ENCODE assay signal across 1 cellular context in genomic region chr19:55258828-55259539, GRCh38.
TF ChIP-seq lines count a peak whose summit lies in the region.

Gene PPP6R1 (minus strand): TSS chr19:55259017. CDS start chr19:55247103, 11,914 bp downstream.

TF ChIP-seq in HepG2, 621 proteins besides CTCF, POLR2A, EP300 and RAD21 (continued from another document and continues in another):
- TF ChIP-seq, protein P1, sequence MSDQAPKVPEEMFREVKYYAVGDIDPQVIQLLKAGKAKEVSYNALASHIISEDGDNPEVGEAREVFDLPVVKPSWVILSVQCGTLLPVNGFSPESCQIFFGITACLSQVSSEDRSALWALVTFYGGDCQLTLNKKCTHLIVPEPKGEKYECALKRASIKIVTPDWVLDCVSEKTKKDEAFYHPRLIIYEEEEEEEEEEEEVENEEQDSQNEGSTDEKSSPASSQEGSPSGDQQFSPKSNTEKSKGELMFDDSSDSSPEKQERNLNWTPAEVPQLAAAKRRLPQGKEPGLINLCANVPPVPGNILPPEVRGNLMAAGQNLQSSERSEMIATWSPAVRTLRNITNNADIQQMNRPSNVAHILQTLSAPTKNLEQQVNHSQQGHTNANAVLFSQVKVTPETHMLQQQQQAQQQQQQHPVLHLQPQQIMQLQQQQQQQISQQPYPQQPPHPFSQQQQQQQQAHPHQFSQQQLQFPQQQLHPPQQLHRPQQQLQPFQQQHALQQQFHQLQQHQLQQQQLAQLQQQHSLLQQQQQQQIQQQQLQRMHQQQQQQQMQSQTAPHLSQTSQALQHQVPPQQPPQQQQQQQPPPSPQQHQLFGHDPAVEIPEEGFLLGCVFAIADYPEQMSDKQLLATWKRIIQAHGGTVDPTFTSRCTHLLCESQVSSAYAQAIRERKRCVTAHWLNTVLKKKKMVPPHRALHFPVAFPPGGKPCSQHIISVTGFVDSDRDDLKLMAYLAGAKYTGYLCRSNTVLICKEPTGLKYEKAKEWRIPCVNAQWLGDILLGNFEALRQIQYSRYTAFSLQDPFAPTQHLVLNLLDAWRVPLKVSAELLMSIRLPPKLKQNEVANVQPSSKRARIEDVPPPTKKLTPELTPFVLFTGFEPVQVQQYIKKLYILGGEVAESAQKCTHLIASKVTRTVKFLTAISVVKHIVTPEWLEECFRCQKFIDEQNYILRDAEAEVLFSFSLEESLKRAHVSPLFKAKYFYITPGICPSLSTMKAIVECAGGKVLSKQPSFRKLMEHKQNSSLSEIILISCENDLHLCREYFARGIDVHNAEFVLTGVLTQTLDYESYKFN (CRISPR knock-in tag; conservative IDR thresholded peaks at IDR 0.05) = peak; percentile 86
- TF ChIP-seq RAD51 (IDR thresholded peaks at IDR 0.05; ENCODE audit: borderline replicate concordance) = no peak
- peak; percentile 99 for TF ChIP-seq ZGPAT (CRISPR knock-in tag; IDR thresholded peaks at IDR 0.05)
- peak; percentile 76 for TF ChIP-seq ZNF232 (CRISPR knock-in tag; IDR thresholded peaks at IDR 0.05; ENCODE audit: borderline replicate concordance)
- TF ChIP-seq NCOR1 (IDR thresholded peaks at IDR 0.05; ENCODE audit: borderline replicate concordance, low read length) = no peak
- TF ChIP-seq POLR2G (IDR thresholded peaks at IDR 0.05; ENCODE audit: low read depth, low read length) = peak; percentile 93
- no peak; the same call in 1 of the 2 replicates for TF ChIP-seq KLF9 (CRISPR knock-in tag; IDR thresholded peaks at IDR 0.05; ENCODE audit: low read depth)
- peak; percentile 97 for TF ChIP-seq ZNF350 (CRISPR knock-in tag; IDR thresholded peaks at IDR 0.05; ENCODE audit: borderline replicate concordance, low read depth)
- no peak for TF ChIP-seq ZNF598 (CRISPR knock-in tag; IDR thresholded peaks at IDR 0.05; ENCODE audit: borderline replicate concordance)
- TF ChIP-seq ZNF143 (CRISPR knock-in tag; IDR thresholded peaks at IDR 0.05) = peak; percentile 84
- peak; percentile 79; the same call in 1 of the 2 replicates for TF ChIP-seq SP140L (CRISPR knock-in tag; IDR thresholded peaks at IDR 0.05; ENCODE audit: borderline replicate concordance)
- no peak for TF ChIP-seq ZSCAN22 (CRISPR knock-in tag; IDR thresholded peaks at IDR 0.05)
- 0 out of 2 replicates have a peak, but pooled peaks have one; percentile 51 for TF ChIP-seq CAMTA2 (CRISPR knock-in tag; IDR thresholded peaks at IDR 0.05; ENCODE audit: borderline replicate concordance)
- TF ChIP-seq, protein P2, sequence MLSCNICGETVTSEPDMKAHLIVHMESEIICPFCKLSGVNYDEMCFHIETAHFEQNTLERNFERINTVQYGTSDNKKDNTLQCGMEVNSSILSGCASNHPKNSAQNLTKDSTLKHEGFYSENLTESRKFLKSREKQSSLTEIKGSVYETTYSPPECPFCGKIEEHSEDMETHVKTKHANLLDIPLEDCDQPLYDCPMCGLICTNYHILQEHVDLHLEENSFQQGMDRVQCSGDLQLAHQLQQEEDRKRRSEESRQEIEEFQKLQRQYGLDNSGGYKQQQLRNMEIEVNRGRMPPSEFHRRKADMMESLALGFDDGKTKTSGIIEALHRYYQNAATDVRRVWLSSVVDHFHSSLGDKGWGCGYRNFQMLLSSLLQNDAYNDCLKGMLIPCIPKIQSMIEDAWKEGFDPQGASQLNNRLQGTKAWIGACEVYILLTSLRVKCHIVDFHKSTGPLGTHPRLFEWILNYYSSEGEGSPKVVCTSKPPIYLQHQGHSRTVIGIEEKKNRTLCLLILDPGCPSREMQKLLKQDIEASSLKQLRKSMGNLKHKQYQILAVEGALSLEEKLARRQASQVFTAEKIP (CRISPR knock-in tag; IDR thresholded peaks at IDR 0.05; ENCODE audit: borderline replicate concordance) = no peak
- peak; percentile 91; the same call in 1 of the 2 replicates for TF ChIP-seq MTF2 (CRISPR knock-in tag; IDR thresholded peaks at IDR 0.05; ENCODE audit: borderline replicate concordance)
- TF ChIP-seq BORCS8-MEF2B (CRISPR knock-in tag; IDR thresholded peaks at IDR 0.05) = peak; percentile 89
- TF ChIP-seq, protein P3, sequence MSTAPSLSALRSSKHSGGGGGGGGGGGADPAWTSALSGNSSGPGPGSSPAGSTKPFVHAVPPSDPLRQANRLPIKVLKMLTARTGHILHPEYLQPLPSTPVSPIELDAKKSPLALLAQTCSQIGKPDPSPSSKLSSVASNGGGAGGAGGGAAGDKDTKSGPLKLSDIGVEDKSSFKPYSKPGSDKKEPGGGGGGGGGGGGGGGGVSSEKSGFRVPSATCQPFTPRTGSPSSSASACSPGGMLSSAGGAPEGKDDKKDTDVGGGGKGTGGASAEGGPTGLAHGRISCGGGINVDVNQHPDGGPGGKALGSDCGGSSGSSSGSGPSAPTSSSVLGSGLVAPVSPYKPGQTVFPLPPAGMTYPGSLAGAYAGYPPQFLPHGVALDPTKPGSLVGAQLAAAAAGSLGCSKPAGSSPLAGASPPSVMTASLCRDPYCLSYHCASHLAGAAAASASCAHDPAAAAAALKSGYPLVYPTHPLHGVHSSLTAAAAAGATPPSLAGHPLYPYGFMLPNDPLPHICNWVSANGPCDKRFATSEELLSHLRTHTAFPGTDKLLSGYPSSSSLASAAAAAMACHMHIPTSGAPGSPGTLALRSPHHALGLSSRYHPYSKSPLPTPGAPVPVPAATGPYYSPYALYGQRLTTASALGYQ (CRISPR knock-in tag; IDR thresholded peaks at IDR 0.05) = peak; percentile 71
- TF ChIP-seq BCL6 (CRISPR knock-in tag; IDR thresholded peaks at IDR 0.05) = peak; percentile 58
- TF ChIP-seq LCORL (IDR thresholded peaks at IDR 0.05) = no peak
- TF ChIP-seq LCORL (CRISPR knock-in tag; IDR thresholded peaks at IDR 0.05) = peak; percentile 87
- 0 out of 2 replicates have a peak, but pooled peaks have one; percentile 31 for TF ChIP-seq ZNF569 (CRISPR knock-in tag; IDR thresholded peaks at IDR 0.05; ENCODE audit: borderline replicate concordance)
- TF ChIP-seq SKIL (CRISPR knock-in tag; IDR thresholded peaks at IDR 0.05; ENCODE audit: borderline replicate concordance) = peak; percentile 86
- peak; percentile 77 for TF ChIP-seq POGZ (CRISPR knock-in tag; IDR thresholded peaks at IDR 0.05)
- TF ChIP-seq THYN1 (CRISPR knock-in tag; IDR thresholded peaks at IDR 0.05; ENCODE audit: borderline replicate concordance, low read depth) = no peak
- TF ChIP-seq ZNF333 (CRISPR knock-in tag; IDR thresholded peaks at IDR 0.05; ENCODE audit: borderline replicate concordance) = 0 out of 2 replicates have a peak, but pooled peaks have one; percentile 32
- TF ChIP-seq HNRNPL (IDR thresholded peaks at IDR 0.05; ENCODE audit: low read depth, low read length) = peak; percentile 77; the same call in 1 of the 2 replicates
- no peak for TF ChIP-seq EHMT2 (IDR thresholded peaks at IDR 0.05; ENCODE audit: borderline replicate concordance, low read depth, low read length)
- TF ChIP-seq DDIT3 (CRISPR knock-in tag; IDR thresholded peaks at IDR 0.05) = no peak; the same call in 1 of the 2 replicates
- no peak for TF ChIP-seq MAFF (IDR thresholded peaks at IDR 0.05; ENCODE audit: low read depth, low read length)
- peak; percentile 61 for TF ChIP-seq AGO2 (optimal IDR thresholded peaks at IDR 0.05; ENCODE audit: low read depth, low read length)
- no peak for TF ChIP-seq ZNF562 (CRISPR knock-in tag; IDR thresholded peaks at IDR 0.05; ENCODE audit: borderline replicate concordance)
- TF ChIP-seq YEATS2 (CRISPR knock-in tag; IDR thresholded peaks at IDR 0.05; ENCODE audit: borderline replicate concordance) = peak; percentile 86
- TF ChIP-seq ZNF878 (CRISPR knock-in tag; IDR thresholded peaks at IDR 0.05) = peak; percentile 54; the same call in 1 of the 2 replicates
- TF ChIP-seq TOE1 (CRISPR knock-in tag; IDR thresholded peaks at IDR 0.05) = peak; percentile 80; the same call in 1 of the 2 replicates
- TF ChIP-seq SNAPC4 (CRISPR knock-in tag; IDR thresholded peaks at IDR 0.05) = peak; percentile 76; the same call in 1 of the 2 replicates
- TF ChIP-seq PHF8 (CRISPR knock-in tag; IDR thresholded peaks at IDR 0.05) = peak; percentile 74
- TF ChIP-seq, protein P4, sequence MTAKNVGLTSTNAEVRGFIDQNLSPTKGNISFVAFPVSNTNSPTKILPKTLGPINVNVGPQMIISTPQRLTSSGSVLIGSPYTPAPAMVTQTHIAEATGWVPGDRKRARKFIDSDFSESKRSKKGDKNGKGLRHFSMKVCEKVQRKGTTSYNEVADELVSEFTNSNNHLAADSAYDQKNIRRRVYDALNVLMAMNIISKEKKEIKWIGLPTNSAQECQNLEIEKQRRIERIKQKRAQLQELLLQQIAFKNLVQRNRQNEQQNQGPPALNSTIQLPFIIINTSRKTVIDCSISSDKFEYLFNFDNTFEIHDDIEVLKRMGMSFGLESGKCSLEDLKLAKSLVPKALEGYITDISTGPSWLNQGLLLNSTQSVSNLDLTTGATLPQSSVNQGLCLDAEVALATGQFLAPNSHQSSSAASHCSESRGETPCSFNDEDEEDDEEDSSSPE (CRISPR knock-in tag; IDR thresholded peaks at IDR 0.05) = peak; percentile 86
- TF ChIP-seq MAFG (CRISPR knock-in tag; IDR thresholded peaks at IDR 0.05) = no peak
- no peak for TF ChIP-seq ZNF282 (IDR thresholded peaks at IDR 0.05; ENCODE audit: partially characterized antibody)
- TF ChIP-seq ZNF772 (CRISPR knock-in tag; IDR thresholded peaks at IDR 0.05) = peak; percentile 79
- TF ChIP-seq ZNF629 (CRISPR knock-in tag; conservative IDR thresholded peaks at IDR 0.05) = no peak; the same call in 1 of the 2 replicates
- no peak for TF ChIP-seq ZFP37 (CRISPR knock-in tag; IDR thresholded peaks at IDR 0.05; ENCODE audit: borderline replicate concordance)
- no peak for TF ChIP-seq NFIB (CRISPR knock-in tag; IDR thresholded peaks at IDR 0.05; ENCODE audit: borderline replicate concordance)
- no peak for TF ChIP-seq ZFP41 (CRISPR knock-in tag; IDR thresholded peaks at IDR 0.05; ENCODE audit: borderline replicate concordance)
- no peak for TF ChIP-seq ZNF576 (CRISPR knock-in tag; IDR thresholded peaks at IDR 0.05)
